8 cellular contexts compared by ENCODE assay signal in the genomic region with DNA sequence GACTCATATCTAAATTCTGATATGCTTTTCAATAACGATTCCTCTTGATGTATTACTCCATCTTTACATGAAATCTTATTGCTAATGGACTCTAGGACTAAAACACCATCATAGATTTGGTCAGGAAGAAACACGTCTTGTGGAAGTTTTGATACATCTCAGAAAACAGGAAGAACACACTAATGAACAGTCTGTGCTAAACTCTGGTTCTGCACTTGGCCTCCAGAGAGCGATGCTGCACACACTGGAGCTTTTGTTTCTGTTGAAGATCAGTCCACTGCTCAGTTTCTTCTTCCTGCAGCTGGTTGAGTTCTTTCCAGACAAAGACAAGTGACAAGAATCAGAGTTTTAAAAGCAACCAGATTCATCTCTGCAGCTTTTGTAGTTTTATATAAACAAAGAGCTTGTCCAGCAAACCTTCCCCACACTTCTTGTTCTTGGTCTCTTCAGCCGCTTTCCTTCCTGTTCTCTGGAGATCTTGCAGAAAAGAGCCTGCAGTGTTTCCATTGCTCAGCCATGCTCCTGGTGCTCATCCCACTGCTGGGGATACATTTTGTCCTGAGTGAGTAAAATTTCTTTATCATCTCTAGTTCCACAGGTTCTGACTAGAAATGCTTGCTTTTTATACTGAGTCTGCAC.
DNase-seq lines count a peak whose midpoint lies in the region; ATAC-seq, FAIRE-seq and TF ChIP-seq lines count a peak whose summit lies in the region.

No MANE protein-coding gene starts in this region.

- no peak for TF ChIP-seq POLR2A in endothelial cell of umbilical vein (IDR thresholded peaks at IDR 0.05; ENCODE audit: low read depth, low read length)

- peak overlapping the region; percentile 4 for H2AFZ ChIP-seq in endothelial cell of umbilical vein (ENCODE audit: low read depth, low read length)

- peak overlapping the region; percentile 72 for H3K27ac Mint-ChIP-seq in activated CD4-positive, alpha-beta T cell treated with anti-CD3 and anti-CD28 coated beads for 36 hours
- H3K27ac Mint-ChIP-seq in activated B cell treated with CpG ODN at 0.5 μM for 24 hours: no peak overlapping the region
- H3K27ac Mint-ChIP-seq in stimulated activated naive CD8-positive, alpha-beta T cell treated with anti-CD3 and anti-CD28 coated beads, Interleukin-15, Interleukin-2, amounts not matched to agents 100 ng/mL and 50 ng/mL, for 24 hours: peak overlapping the region; percentile 52

- BruUV-seq in endothelial cell of umbilical vein (replicated peaks; lab: Mats Ljungman, UMichigan): no TSS peak

- H3K36me3 Mint-ChIP-seq in activated CD4-positive, alpha-beta T cell treated with anti-CD3 and anti-CD28 coated beads for 36 hours (ENCODE audit: low read depth): no peaks in the 10 kb centered on the region
- no peaks in the 10 kb centered on the region for H3K36me3 Mint-ChIP-seq in activated B cell treated with CpG ODN at 0.5 μM for 24 hours (ENCODE audit: low read depth)
- no peaks in the 10 kb centered on the region for H3K36me3 Mint-ChIP-seq in stimulated activated naive CD8-positive, alpha-beta T cell treated with anti-CD3 and anti-CD28 coated beads, Interleukin-15, Interleukin-2, amounts not matched to agents 100 ng/mL and 50 ng/mL, for 24 hours (ENCODE audit: low read depth)

- CTCF ChIA-PET in activated CD4-positive, alpha-beta T cell treated with anti-CD3 and anti-CD28 coated beads for 36 hours (lab: Charles Lee): interaction anchor here (0.9 to 1.0 kb wide), 3 partner anchors 10 to 44 kb away, joined by 3 to 4 read pairs (median 3); no protein-coding TSS in a partner anchor
- CTCF ChIA-PET in activated B cell treated with CpG ODN at 0.5 μM for 24 hours (lab: Charles Lee) (no interaction called here), endothelial cell of umbilical vein (lab: Charles Lee) (interaction anchor here (0.9 kb wide), 3 partner anchors 11 to 51 kb away, joined by 3 to 5 read pairs (median 3); no protein-coding TSS in a partner anchor)

- H4K20me1 ChIP-seq in endothelial cell of umbilical vein (replicated peaks; ENCODE audit: control insufficient read depth, extremely low read depth, insufficient read depth, low read length): no peaks in the 10 kb centered on the region

- POLR2A ChIA-PET in activated CD4-positive, alpha-beta T cell treated with anti-CD3 and anti-CD28 coated beads for 36 hours (lab: Charles Lee): interaction anchor here (0.8 kb wide), 1 partner anchor 631 kb away, joined by 4 read pairs; no protein-coding TSS in a partner anchor
- POLR2A ChIA-PET in activated B cell treated with CpG ODN at 0.5 μM for 24 hours (lab: Charles Lee) (no interaction called here), endothelial cell of umbilical vein (lab: Charles Lee) (no interaction called here)

- peaks cover 8% of the 10 kb centered on the region for H3K9me3 Mint-ChIP-seq in activated CD4-positive, alpha-beta T cell treated with anti-CD3 and anti-CD28 coated beads for 36 hours (ENCODE audit: low read depth)
- H3K9me3 Mint-ChIP-seq in activated B cell treated with CpG ODN at 0.5 μM for 24 hours: peaks cover 2% of the 10 kb centered on the region
- H3K9me3 Mint-ChIP-seq in stimulated activated naive CD8-positive, alpha-beta T cell treated with anti-CD3 and anti-CD28 coated beads, Interleukin-15, Interleukin-2, amounts not matched to agents 100 ng/mL and 50 ng/mL, for 24 hours: no peaks in the 10 kb centered on the region

- dilution Hi-C loops in endothelial cell of umbilical vein (cut with MboI; ENCODE audit: extremely low pct_ligation_motif_present, low sequenced_read_pairs): no loop called here

- DNase-seq in activated CD4-positive, alpha-beta T cell treated with anti-CD3 and anti-CD28 coated beads for 36 hours: peak; percentile 68
- DNase-seq in activated CD4-positive, alpha-beta T cell treated with anti-CD3 and anti-CD28 coated beads for 1 hour: no peak
- no peak for DNase-seq in activated B cell treated with CpG ODN at 0.5 μM for 24 hours
- peak; percentile 21 for DNase-seq in endothelial cell of umbilical vein (ENCODE audit: low read depth, low spot score)
- no peak for DNase-seq in 8988T
- no peak for DNase-seq in coronary artery (ENCODE audit: low spot score)

- H3K9ac ChIP-seq in endothelial cell of umbilical vein (replicated peaks; ENCODE audit: extremely low read depth, insufficient read depth, low read length): no peak overlapping the region

- no peak for TF ChIP-seq CTCF in activated B cell treated with CpG ODN at 0.5 μM for 24 hours (IDR thresholded peaks at IDR 0.05)
- TF ChIP-seq CTCF in endothelial cell of umbilical vein (IDR thresholded peaks at IDR 0.05; ENCODE audit: extremely low read depth in 1 of 2, insufficient read depth in 1 of 2, low read depth in 1 of 2, low read length in 2 of 2): peak; percentile 29 to 49
- no peak for TF ChIP-seq CTCF in coronary artery (IDR thresholded peaks at IDR 0.05)

- H3K36me3 ChIP-seq in endothelial cell of umbilical vein (ENCODE audit: control insufficient read depth in 2 of 2, extremely low read depth in 1 of 2, insufficient read depth in 2 of 2, low read length in 2 of 2): no peaks in the 10 kb centered on the region

- peaks cover 18% of the 10 kb centered on the region for H3K4me1 Mint-ChIP-seq in activated CD4-positive, alpha-beta T cell treated with anti-CD3 and anti-CD28 coated beads for 36 hours
- H3K4me1 Mint-ChIP-seq in activated B cell treated with CpG ODN at 0.5 μM for 24 hours: peaks cover 6% of the 10 kb centered on the region
- H3K4me1 Mint-ChIP-seq in stimulated activated naive CD8-positive, alpha-beta T cell treated with anti-CD3 and anti-CD28 coated beads, Interleukin-15, Interleukin-2, amounts not matched to agents 100 ng/mL and 50 ng/mL, for 24 hours (ENCODE audit: low read depth): peaks cover 13% of the 10 kb centered on the region

- peak; percentile 95 for ATAC-seq in activated CD4-positive, alpha-beta T cell treated with anti-CD3 and anti-CD28 coated beads for 36 hours
- ATAC-seq in activated B cell treated with CpG ODN at 0.5 μM for 24 hours (ENCODE audit: low read depth): peak; percentile 49
- ATAC-seq in GM18873 (IDR thresholded peaks at IDR 0.05; ENCODE audit: low FRiP score, unreplicated experiment): no peak

- no peaks in the 10 kb centered on the region for H3K9me3 ChIP-seq in endothelial cell of umbilical vein (replicated peaks; ENCODE audit: control insufficient read depth, insufficient read depth, low read length)

- FAIRE-seq in endothelial cell of umbilical vein (lab: Jason Lieb, UNC): peak; percentile 97

- H3K27ac ChIP-seq in endothelial cell of umbilical vein (ENCODE audit: insufficient read depth, low read depth, low read length) (no peak overlapping the region), coronary artery (no peak overlapping the region)

- intact Hi-C loops in activated CD4-positive, alpha-beta T cell treated with anti-CD3 and anti-CD28 coated beads for 36 hours (cut with DNase I, micrococcal nuclease): no loop called here
- intact Hi-C loops in activated B cell treated with CpG ODN at 0.5 μM for 24 hours (cut with micrococcal nuclease) (no loop called here), endothelial cell of umbilical vein (cut with micrococcal nuclease) (no loop called here)

- no peaks in the 10 kb centered on the region for H3K79me2 ChIP-seq in endothelial cell of umbilical vein (ENCODE audit: control insufficient read depth, insufficient read depth, low read length)

- no peaks in the 10 kb centered on the region for H3K9me1 ChIP-seq in endothelial cell of umbilical vein (replicated peaks; ENCODE audit: control insufficient read depth, extremely low read depth, insufficient read depth, low read length)

- H3K4me3 ChIP-seq in endothelial cell of umbilical vein (replicated peaks in 1 of 3; ENCODE audit: insufficient read depth in 1 of 3, low read depth in 1 of 3, low read length in 3 of 3) (no peak overlapping the region), coronary artery (no peak overlapping the region)

- H3K4me3 Mint-ChIP-seq in activated CD4-positive, alpha-beta T cell treated with anti-CD3 and anti-CD28 coated beads for 36 hours: peak overlapping the region; percentile 73
- H3K4me3 Mint-ChIP-seq in activated B cell treated with CpG ODN at 0.5 μM for 24 hours: no peak overlapping the region
- H3K4me3 Mint-ChIP-seq in stimulated activated naive CD8-positive, alpha-beta T cell treated with anti-CD3 and anti-CD28 coated beads, Interleukin-15, Interleukin-2, amounts not matched to agents 100 ng/mL and 50 ng/mL, for 24 hours: peak overlapping the region; percentile 69

- no peaks in the 10 kb centered on the region for H3K27me3 ChIP-seq in endothelial cell of umbilical vein (ENCODE audit: control insufficient read depth in 2 of 2, insufficient read depth in 2 of 2, low read length in 2 of 2)

- no peak overlapping the region for H3K4me2 ChIP-seq in endothelial cell of umbilical vein (ENCODE audit: insufficient read depth, low read length)

- no peaks in the 10 kb centered on the region for H3K27me3 Mint-ChIP-seq in activated CD4-positive, alpha-beta T cell treated with anti-CD3 and anti-CD28 coated beads for 36 hours
- peaks cover 21% of the 10 kb centered on the region for H3K27me3 Mint-ChIP-seq in activated B cell treated with CpG ODN at 0.5 μM for 24 hours
- H3K27me3 Mint-ChIP-seq in stimulated activated naive CD8-positive, alpha-beta T cell treated with anti-CD3 and anti-CD28 coated beads, Interleukin-15, Interleukin-2, amounts not matched to agents 100 ng/mL and 50 ng/mL, for 24 hours: no peaks in the 10 kb centered on the region

- H3K4me1 ChIP-seq in endothelial cell of umbilical vein (ENCODE audit: control insufficient read depth, extremely low read depth, insufficient read depth, low read length): peaks cover 5% of the 10 kb centered on the region

TF ChIP-seq in endothelial cell of umbilical vein, 7 proteins besides CTCF, POLR2A, EP300 and RAD21:
- TF ChIP-seq EZH2 (IDR thresholded peaks at IDR 0.05; ENCODE audit: borderline replicate concordance, low read depth, low read length, severe bottlenecking) (no peak), GATA2 (IDR thresholded peaks at IDR 0.05; ENCODE audit: insufficient read depth, insufficient read length, low read depth, low read length) (no peak), MAX (IDR thresholded peaks at IDR 0.05; ENCODE audit: insufficient read depth, insufficient read length) (no peak), JUN (IDR thresholded peaks at IDR 0.05; ENCODE audit: borderline replicate concordance, insufficient read depth, insufficient read length, low read depth) (no peak), MYC (IDR thresholded peaks at IDR 0.05; ENCODE audit: low read depth, low read length) (no peak), FOS (IDR thresholded peaks at IDR 0.05; ENCODE audit: borderline replicate concordance, insufficient read depth, low read length) (no peak), POLR2AphosphoS5 (IDR thresholded peaks at IDR 0.05; ENCODE audit: insufficient read depth, low read depth, low read length) (no peak)
TF ChIP-seq in endothelial cell of umbilical vein: peak in this region for 0.

Comparison
In these comparisons a context has a peak if more than half of its experiments do, and no peak if none do; other contexts are left out.
1. DNase-seq: peak in activated CD4-positive, alpha-beta T cell treated with anti-CD3 and anti-CD28 coated beads for 36 hours (single experiment) and endothelial cell of umbilical vein (single experiment); none in activated CD4-positive, alpha-beta T cell treated with anti-CD3 and anti-CD28 coated beads for 1 hour (single experiment), activated B cell treated with CpG ODN at 0.5 μM for 24 hours (single experiment), 8988T (single experiment) and coronary artery (single experiment).
2. CTCF ChIP-seq: peak in endothelial cell of umbilical vein (2 of 2); none in activated B cell treated with CpG ODN at 0.5 μM for 24 hours (single experiment) and coronary artery (single experiment).